8 cellular contexts compared by ENCODE assay signal in genomic region chr12:8698830-8699330, GRCh38. TPM values are rescaled to one million over a fixed set of nuclear protein-coding genes. Genes with fewer than 3 reads are reported as not detected.
A peak's percentile ranks its signal among the peaks of the same experiment; 100 is the strongest.
DNase-seq lines count a peak whose midpoint lies in the region; ATAC-seq and TF ChIP-seq lines count a peak whose summit lies in the region.

No MANE protein-coding gene starts in this region.

- TF ChIP-seq CTCF in cardiac muscle cell (IDR thresholded peaks at IDR 0.05; ENCODE audit: low read depth, low read length) (no peak), astrocyte of the spinal cord (IDR thresholded peaks at IDR 0.05; ENCODE audit: low read depth, low read length) (no peak), lower leg skin (IDR thresholded peaks at IDR 0.05) (no peak), upper lobe of left lung (IDR thresholded peaks at IDR 0.05) (no peak)

- no peak for ATAC-seq in Right ventricle myocardium inferior
- ATAC-seq in upper lobe of left lung (ENCODE audit: low FRiP score in 2 of 2) = no peak

- H3K9me3 ChIP-seq in cardiac muscle cell (ENCODE audit: low read depth) (no peaks in the 10 kb centered on the region), upper lobe of left lung (no peaks in the 10 kb centered on the region)

- H3K4me1 ChIP-seq in cardiac muscle cell (ENCODE audit: low read depth) = peaks cover 20% of the 10 kb centered on the region
- H3K4me1 ChIP-seq in upper lobe of left lung = peaks cover 19 to 31% (median 23%) of the 10 kb centered on the region in 4 donors

- in situ Hi-C loops in astrocyte of the spinal cord (cut with HindIII; ENCODE audit: low sequenced_read_pairs) = no loop called here

- 8 to 23% methylated on average over 2 of the region's 2 CpGs for WGBS in lower leg skin, 2 donors
- 22 to 34% methylated on average over 2 of the region's 2 CpGs for WGBS in upper lobe of left lung, 2 donors

- intact Hi-C loops in Right ventricle myocardium inferior (cut with DNase I) = no loop called here
- intact Hi-C loops in lower leg skin (cut with DNase I; ENCODE audit: low total_unique reads) = no loop called here

- TF ChIP-seq POLR2A in lower leg skin (IDR thresholded peaks at IDR 0.05) = no peak
- TF ChIP-seq POLR2A in upper lobe of left lung (IDR thresholded peaks at IDR 0.05) = no peak

- H3K27ac ChIP-seq in cardiac muscle cell = peak overlapping the region; percentile 96
- H3K27ac ChIP-seq in upper lobe of left lung = peak overlapping the region in 3 of 4 donors; percentile 97 to 98 (median 97)

- DNase-seq in cardiac muscle cell (ENCODE audit: low read depth in 1 of 2, low spot score in 1 of 2) (no peak), Right ventricle myocardium inferior (ENCODE audit: missing footprints) (no peak), astrocyte of the spinal cord (ENCODE audit: low read depth, low spot score) (no peak), lower leg skin (ENCODE audit: low spot score in 2 of 2) (no peak), upper lobe of left lung (no peak), COR-L47 (lab: John Stamatoyannopoulos, UW) (no peak), NCI-H69 (lab: John Stamatoyannopoulos, UW) (no peak), cerebellar cortex (ENCODE audit: low spot score) (no peak)

- H3K27me3 ChIP-seq in cardiac muscle cell = no peaks in the 10 kb centered on the region
- no peaks in the 10 kb centered on the region for H3K27me3 ChIP-seq in upper lobe of left lung

- no peak for TF ChIP-seq EP300 in upper lobe of left lung (IDR thresholded peaks at IDR 0.05)

- H3K36me3 ChIP-seq in cardiac muscle cell = peaks cover 5% of the 10 kb centered on the region
- no peaks in the 10 kb centered on the region for H3K36me3 ChIP-seq in upper lobe of left lung

- H3K4me3 ChIP-seq in cardiac muscle cell = peak overlapping the region; percentile 98
- peak overlapping the region; percentile 86 for H3K4me3 ChIP-seq in astrocyte of the spinal cord (ENCODE audit: low read depth, low read length)
- H3K4me3 ChIP-seq in lower leg skin (ENCODE audit: low read depth, poor library complexity, severe bottlenecking) = peak overlapping the region; percentile 83
- peak overlapping the region; percentile 69 to 95 (median 76) for H3K4me3 ChIP-seq in upper lobe of left lung

RNA-seq across cellular contexts. Expression of gene RIMKLB, which starts 1.1 kb away (rescaled TPM):
- total RNA-seq in cardiac muscle cell (52.1 and 70.9 TPM in 2 replicates), Right ventricle myocardium inferior (12.5 TPM), lower leg skin (10 to 100 TPM in 3 of 4 donors, 1 to 10 TPM in 1; 5.8 to 17.9 (median 11.8) TPM), upper lobe of left lung (100 to 1,000 TPM in 1 of 6 donors, 10 to 100 TPM in 5; 25.2 to 103 (median 40.1) TPM)
- polyA plus RNA-seq in cardiac muscle cell = 47.7 and 51.4 TPM in 2 replicates

RNA-seq across cellular contexts. Expression of gene MFAP5, which starts 36.3 kb away (rescaled TPM):
- total RNA-seq in cardiac muscle cell (not detected in 2 replicates), Right ventricle myocardium inferior (56.0 TPM), lower leg skin (100 to 1,000 TPM in 1 of 4 donors, 10 to 100 TPM in 3; 23.2 to 117 (median 33.2) TPM), upper lobe of left lung (100 to 1,000 TPM in 1 of 6 donors, 10 to 100 TPM in 1, 1 to 10 TPM in 4; 2.1 to 102 (median 8.5) TPM)
- 0.10 TPM in 1 of 2 replicates, not detected in the other for polyA plus RNA-seq in cardiac muscle cell
